In the genomic region with DNA sequence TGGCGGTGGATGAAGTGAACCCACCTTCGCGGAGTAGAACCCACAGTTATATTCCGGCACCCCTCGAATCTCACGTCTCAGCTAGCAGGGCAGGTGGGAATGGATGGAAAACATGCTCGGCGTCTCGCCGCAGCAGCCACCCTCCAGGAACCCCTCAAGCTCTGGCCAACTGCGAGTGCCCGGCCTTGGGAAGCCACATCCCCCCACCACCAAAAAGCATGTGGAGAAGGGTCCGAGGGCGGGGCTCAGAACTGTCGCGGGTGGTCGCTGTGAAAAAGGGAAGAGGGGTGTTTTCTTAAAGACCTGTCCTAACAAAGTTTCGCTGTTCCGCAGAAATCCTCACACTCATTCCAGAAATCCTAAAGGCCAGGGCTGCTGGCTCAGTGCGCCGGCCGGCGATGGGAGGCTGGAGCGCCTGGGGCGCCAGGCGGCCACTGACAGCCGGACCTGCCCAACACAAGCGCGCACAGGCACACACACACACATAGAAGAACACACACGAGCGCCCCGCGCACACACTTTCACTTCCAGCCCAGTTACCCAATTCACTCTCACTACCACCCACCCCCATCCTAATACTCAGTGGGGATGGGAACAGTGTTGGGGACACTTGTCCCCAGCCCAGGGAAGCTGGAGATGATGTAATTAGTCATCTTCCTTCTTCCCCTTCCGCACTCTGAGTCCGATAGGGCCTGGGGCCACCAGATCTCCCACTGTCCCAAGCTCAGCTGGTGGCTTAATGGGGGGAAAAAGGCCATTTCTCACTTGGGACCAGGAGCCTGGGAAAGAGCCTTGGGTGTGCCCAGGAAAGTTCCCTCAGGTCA, we compare ENCODE assay signal across 8 cellular contexts. TPM values are rescaled to one million over a fixed set of nuclear protein-coding genes. Genes with fewer than 3 reads are reported as not detected.
DNase-seq lines count a peak whose midpoint lies in the region; FAIRE-seq and TF ChIP-seq lines count a peak whose summit lies in the region.

No MANE protein-coding gene starts in this region.

- TF ChIP-seq POLR2A in Peyer's patch (IDR thresholded peaks at IDR 0.05), result no peak

- H3K4me3 ChIP-seq in Peyer's patch (peak overlapping the region; percentile 40 to 69 (median 48)), esophagus (ENCODE audit: low read depth in 1 of 2, low read length in 2 of 2) (peak overlapping the region; percentile 33 to 41)

- no peaks in the 10 kb centered on the region for H3K36me3 ChIP-seq in Peyer's patch
- H3K36me3 ChIP-seq in esophagus (ENCODE audit: control insufficient read depth in 2 of 2, insufficient read depth in 2 of 2, low read length in 1 of 2), result no peaks in the 10 kb centered on the region

- peaks cover 0 to 20% (median 5%) of the 10 kb centered on the region in 4 donors for H3K4me1 ChIP-seq in Peyer's patch
- H3K4me1 ChIP-seq in esophagus (ENCODE audit: control insufficient read depth in 2 of 2, insufficient read depth in 2 of 2, low read length in 1 of 2), result peaks cover 2 to 6% of the 10 kb centered on the region in 2 donors

- DNase-seq in NCI-H82 (lab: John Stamatoyannopoulos, UW) (peak; percentile 54), NCI-H82 treated with DMSO at 0.1 percent for 48 hours (lab: John Stamatoyannopoulos, UW; ENCODE audit: unreplicated experiment) (no peak), Peyer's patch (peak in 2 of 3 donors; percentile 67 to 69), osteocyte (ENCODE audit: extremely low spot score, unreplicated experiment) (no peak), COLO829 (ENCODE audit: low spot score) (no peak), mucosa of gallbladder (ENCODE audit: low spot score) (no peak), HTR-8/SVneo (ENCODE audit: insufficient read length, low spot score) (no peak)

- peaks cover 46% of the 10 kb centered on the region for H3K36me3 Mint-ChIP-seq in osteocyte (ENCODE audit: unreplicated experiment)

- H3K27ac ChIP-seq in Peyer's patch, result peak overlapping the region; percentile 69 to 91 (median 72)
- H3K27ac ChIP-seq in esophagus (ENCODE audit: low read depth in 2 of 2, low read length in 1 of 2), result peak overlapping the region; percentile 55 to 74

- no peak for FAIRE-seq in HTR-8/SVneo (lab: Jason Lieb, UNC)

- peaks cover 68% of the 10 kb centered on the region for H3K4me1 Mint-ChIP-seq in osteocyte (ENCODE audit: unreplicated experiment)

- H3K4me3 Mint-ChIP-seq in osteocyte (ENCODE audit: unreplicated experiment), result peak overlapping the region; percentile 99

- H3K27ac Mint-ChIP-seq in osteocyte (ENCODE audit: unreplicated experiment), result peak overlapping the region; percentile 100

- 6 to 7% methylated on average over 35 of the region's 35 CpGs for WGBS in esophagus, 2 donors

- no peaks in the 10 kb centered on the region for H3K9me3 Mint-ChIP-seq in osteocyte (ENCODE audit: unreplicated experiment)

- H3K27me3 ChIP-seq in Peyer's patch, result peaks cover 0 to 27% of the 10 kb centered on the region in 2 donors
- H3K27me3 ChIP-seq in esophagus (ENCODE audit: control insufficient read depth in 1 of 2, insufficient read depth in 2 of 2, low read length in 2 of 2), result peaks cover 14 to 21% of the 10 kb centered on the region in 2 donors

- H3K27me3 Mint-ChIP-seq in osteocyte (ENCODE audit: unreplicated experiment), result no peaks in the 10 kb centered on the region

- H3K9me3 ChIP-seq in Peyer's patch (no peaks in the 10 kb centered on the region), esophagus (ENCODE audit: control insufficient read depth in 2 of 2, insufficient read depth in 1 of 2, low read depth in 1 of 2, low read length in 1 of 2) (peaks cover 0 to 2% of the 10 kb centered on the region in 2 donors)

- TF ChIP-seq CTCF in Peyer's patch (IDR thresholded peaks at IDR 0.05), result no peak
- TF ChIP-seq CTCF in osteocyte (IDR thresholded peaks at IDR 0.05), result no peak

RNA-seq across cellular contexts. Expression of a gene that starts 2.0 kb away (rescaled TPM):
- total RNA-seq in Peyer's patch, result 10 to 100 TPM in 2 of 4 donors, 1 to 10 TPM in 2; 2.8 to 84.2 (median 9.8) TPM
- 1 to 10 TPM in 1 of 2 donors, under 1 TPM in 1; 0.79 to 1.3 TPM for polyA plus RNA-seq in esophagus
- 139 TPM in 2 replicates for total RNA-seq in osteocyte
- total RNA-seq in mucosa of gallbladder, result 12.9 TPM

Comparison
In these comparisons a context has a peak if more than half of its experiments do, and no peak if none do; other contexts are left out.
1. DNase-seq: peak in NCI-H82 (single experiment) and Peyer's patch (2 of 3); none in NCI-H82 treated with DMSO at 0.1 percent for 48 hours (single experiment), osteocyte (single experiment), COLO829 (single experiment), mucosa of gallbladder (single experiment) and HTR-8/SVneo (single experiment).